In the genomic region with DNA sequence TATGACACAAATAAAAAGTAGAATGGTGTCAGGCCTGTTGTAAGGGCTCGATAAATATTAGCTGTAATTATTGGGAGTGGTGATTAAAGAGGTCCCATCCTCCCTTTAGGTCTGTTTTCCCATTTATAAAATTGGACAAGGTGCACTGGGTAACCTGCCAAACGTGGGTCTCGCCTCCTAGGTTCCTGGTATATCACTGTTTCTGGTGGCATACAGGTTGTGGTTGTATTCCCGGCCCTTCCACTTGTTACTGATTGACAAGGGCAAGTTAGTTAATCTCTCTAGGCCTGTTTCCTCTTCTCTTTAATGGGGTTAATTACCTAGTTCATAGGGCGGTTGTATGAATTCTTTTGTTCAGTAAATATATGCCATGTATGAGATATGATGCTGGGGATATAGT, we compare ENCODE assay signal across 8 cellular contexts. TPM values are rescaled to one million over a fixed set of nuclear protein-coding genes. Genes with fewer than 3 reads are reported as not detected.
A peak's percentile ranks its signal among the peaks of the same experiment; 100 is the strongest.
DNase-seq lines count a peak whose midpoint lies in the region; ATAC-seq, FAIRE-seq and TF ChIP-seq lines count a peak whose summit lies in the region.

No MANE protein-coding gene starts in this region.

- H3K36me3 Mint-ChIP-seq in natural killer cell treated with Interleukin-12 subunit alpha and Interleukin-12 subunit beta and Interleukin-15 and Interleukin-18, amount 100 ng/mL, for 72 hours, result peaks cover 13% of the 10 kb centered on the region

- H3K9me3 ChIP-seq in BLaER1 (no peaks in the 10 kb centered on the region; the same call in 1 of the 2 replicates), MM.1S (replicated peaks; ENCODE audit: insufficient read depth, low read length) (no peaks in the 10 kb centered on the region), ectodermal cell (ENCODE audit: control insufficient read depth, low read length) (no peaks in the 10 kb centered on the region)

- H4K20me1 ChIP-seq in BLaER1, result peaks cover 57% of the 10 kb centered on the region
- H4K20me1 ChIP-seq in MM.1S (ENCODE audit: insufficient read depth, low read length), result no peaks in the 10 kb centered on the region

- H3K4me3 Mint-ChIP-seq in natural killer cell treated with Interleukin-12 subunit alpha and Interleukin-12 subunit beta and Interleukin-15 and Interleukin-18, amount 100 ng/mL, for 72 hours, result peak overlapping the region; percentile 86

- no peaks in the 10 kb centered on the region for H3K9me3 Mint-ChIP-seq in natural killer cell treated with Interleukin-12 subunit alpha and Interleukin-12 subunit beta and Interleukin-15 and Interleukin-18, amount 100 ng/mL, for 72 hours

- H3K27ac Mint-ChIP-seq in natural killer cell treated with Interleukin-12 subunit alpha and Interleukin-12 subunit beta and Interleukin-15 and Interleukin-18, amount 100 ng/mL, for 72 hours, result peak overlapping the region; percentile 0 to 97

- H3K36me3 ChIP-seq in BLaER1, result peaks cover 42% of the 10 kb centered on the region
- peaks cover 16% of the 10 kb centered on the region for H3K36me3 ChIP-seq in MM.1S (replicated peaks; ENCODE audit: insufficient read depth, low read length)
- H3K36me3 ChIP-seq in ectodermal cell (ENCODE audit: control insufficient read depth, insufficient read depth, low read length), result peaks cover 9% of the 10 kb centered on the region

- H3K27me3 Mint-ChIP-seq in natural killer cell treated with Interleukin-12 subunit alpha and Interleukin-12 subunit beta and Interleukin-15 and Interleukin-18, amount 100 ng/mL, for 72 hours, result no peaks in the 10 kb centered on the region

- no peak for TF ChIP-seq POLR2A in GM12892 (IDR thresholded peaks at IDR 0.05; ENCODE audit: low read depth, low read length)

- no peak for ATAC-seq in natural killer cell treated with Interleukin-12 subunit alpha and Interleukin-12 subunit beta and Interleukin-15 and Interleukin-18, amount 100 ng/mL, for 72 hours

- no peak for DNase-seq in MM.1S
- no peak for DNase-seq in natural killer cell treated with Interleukin-12 subunit alpha and Interleukin-12 subunit beta and Interleukin-15 and Interleukin-18, amount 100 ng/mL, for 72 hours (ENCODE audit: low spot score)
- no peak for DNase-seq in NCI-H1417 (lab: John Stamatoyannopoulos, UW)
- no peak for DNase-seq in NCI-H526 (lab: John Stamatoyannopoulos, UW)
- no peak for DNase-seq in GM12892 (ENCODE audit: insufficient read length)
- DNase-seq in ACHN, result no peak

- no peak for TF ChIP-seq CTCF in MM.1S (IDR thresholded peaks at IDR 0.05; ENCODE audit: low read length)

- peaks cover 36 to 45% of the 10 kb centered on the region in 2 donors for H3K4me1 Mint-ChIP-seq in natural killer cell treated with Interleukin-12 subunit alpha and Interleukin-12 subunit beta and Interleukin-15 and Interleukin-18, amount 100 ng/mL, for 72 hours (ENCODE audit: low read depth in 2 of 2)

- H3K4me3 ChIP-seq in BLaER1 (peak overlapping the region; percentile 91), MM.1S (ENCODE audit: low read length) (peak overlapping the region; percentile 96), ectodermal cell (ENCODE audit: insufficient read depth, low read depth, low read length) (peak overlapping the region; percentile 93)

- peak overlapping the region; percentile 96 for H3K9ac ChIP-seq in BLaER1
- H3K9ac ChIP-seq in MM.1S (ENCODE audit: low read length), result peak overlapping the region; percentile 95; the same call in 1 of the 2 replicates

- no peak overlapping the region for H2AFZ ChIP-seq in MM.1S (ENCODE audit: low read length)

- no peaks in the 10 kb centered on the region for H3F3A ChIP-seq in MM.1S (ENCODE audit: insufficient read depth, low read length)

- peak overlapping the region; percentile 99 for H3K27ac ChIP-seq in BLaER1
- H3K27ac ChIP-seq in MM.1S (ENCODE audit: low read length), result no peak overlapping the region
- no peak overlapping the region for H3K27ac ChIP-seq in ectodermal cell (ENCODE audit: insufficient read depth, low read depth, low read length, poor library complexity, severe bottlenecking)

- H3K79me2 ChIP-seq in MM.1S (ENCODE audit: low read length), result peaks cover 65% of the 10 kb centered on the region

- FAIRE-seq in GM12892 (lab: Jason Lieb, UNC), result no peak

- no peaks in the 10 kb centered on the region for H3K9me2 ChIP-seq in MM.1S (replicated peaks; ENCODE audit: insufficient read depth, low read length)

- H3K4me2 ChIP-seq in BLaER1 (peak overlapping the region; percentile 99), MM.1S (ENCODE audit: low read depth, low read length) (peak overlapping the region; percentile 79)

- in situ Hi-C loops in ACHN (cut with HindIII; ENCODE audit: low pct_ligation_motif_present, low pct_unique_long_range_greater_than_20kb, low sequenced_read_pairs), result no loop called here

- H3K27me3 ChIP-seq in BLaER1, result no peaks in the 10 kb centered on the region
- H3K27me3 ChIP-seq in MM.1S (replicated peaks; ENCODE audit: insufficient read depth, low read length), result no peaks in the 10 kb centered on the region
- H3K27me3 ChIP-seq in ectodermal cell (ENCODE audit: control insufficient read depth, insufficient read depth, low read length, poor library complexity, severe bottlenecking), result no peaks in the 10 kb centered on the region

- 84 to 89% methylated on average over 5 of the region's 5 CpGs for WGBS in ectodermal cell, 2 experiments

- peaks cover 51% of the 10 kb centered on the region for H3K4me1 ChIP-seq in BLaER1
- H3K4me1 ChIP-seq in MM.1S (ENCODE audit: low read length), result no peaks in the 10 kb centered on the region; the same call in 1 of the 2 replicates
- H3K4me1 ChIP-seq in ectodermal cell (ENCODE audit: control insufficient read depth, insufficient read depth, low read length), result peaks cover 11% of the 10 kb centered on the region

RNA-seq across cellular contexts. Expression of a gene that starts 1.5 kb away (rescaled TPM):
- polyA plus RNA-seq in ectodermal cell (2013, experiment 1 of 4), result 344 TPM
- 312 TPM for polyA plus RNA-seq in ectodermal cell (2013, experiment 2 of 4)
- polyA plus RNA-seq in ectodermal cell (2013, experiment 3 of 4), result 244 TPM
- 264 TPM for polyA plus RNA-seq in ectodermal cell (2013, experiment 4 of 4)
- total RNA-seq in natural killer cell treated with Interleukin-12 subunit alpha and Interleukin-12 subunit beta and Interleukin-15 and Interleukin-18, amount 100 ng/mL, for 72 hours, result 100 to 1,000 TPM; 241 to 252 TPM
- polyA plus RNA-seq in GM12892 (2012; ENCODE audit: missing spikeins), result 122 TPM

RNA-seq across cellular contexts. Expression of a gene that starts 20.0 kb away (rescaled TPM):
- polyA plus RNA-seq in ectodermal cell (2013, experiment 1 of 4), result 11.6 TPM
- polyA plus RNA-seq in ectodermal cell (2013, experiment 2 of 4), result 9.4 TPM
- 8.3 TPM for polyA plus RNA-seq in ectodermal cell (2013, experiment 3 of 4)
- polyA plus RNA-seq in ectodermal cell (2013, experiment 4 of 4), result 6.8 TPM
- 10 to 100 TPM in 1 of 2 donors, 1 to 10 TPM in 1; 8.3 to 12.9 TPM for total RNA-seq in natural killer cell treated with Interleukin-12 subunit alpha and Interleukin-12 subunit beta and Interleukin-15 and Interleukin-18, amount 100 ng/mL, for 72 hours
- polyA plus RNA-seq in GM12892 (2012; ENCODE audit: missing spikeins), result 6.3 TPM

RNA-seq across cellular contexts. Expression of a gene that starts 51.6 kb away (rescaled TPM):
- polyA plus RNA-seq in ectodermal cell (2013, experiment 1 of 4), result 18.8 TPM
- 21.9 TPM for polyA plus RNA-seq in ectodermal cell (2013, experiment 2 of 4)
- polyA plus RNA-seq in ectodermal cell (2013, experiment 3 of 4), result 18.6 TPM
- 17.3 TPM for polyA plus RNA-seq in ectodermal cell (2013, experiment 4 of 4)
- total RNA-seq in natural killer cell treated with Interleukin-12 subunit alpha and Interleukin-12 subunit beta and Interleukin-15 and Interleukin-18, amount 100 ng/mL, for 72 hours, result 1 to 10 TPM; 4.8 to 7.8 TPM
- polyA plus RNA-seq in GM12892 (2012; ENCODE audit: missing spikeins), result 2.2 TPM
